In genomic region chr6:89547286-89547685, GRCh38 we compare ENCODE assay signal across 19 cellular contexts.
"Had no signal": no experiment of that assay in that cellular context is flagged by ENCODE, and none has a peak within 500 bp of the region (broad histone marks: within the 10 kb centered on the region; RNA-seq: fewer than 3 reads in every experiment).

No MANE protein-coding gene starts in this region.

- H3K27ac Mint-ChIP-seq: dendritic cell treated with granulocyte-macrophage colony-stimulating factor and Interleukin-4, amounts not matched to agents 40 ng/mL and 50 ng/mL, for 4 days; effector memory CD8-positive, alpha-beta T cell; naive thymus-derived CD4-positive, alpha-beta T cell; stimulated activated naive B cell treated with anti-CD40 and anti-IgM and Interleukin-4, amounts not matched to agents 10 μg/mL and 1 μg/mL and 100 μg/mL, for 72 hours had no signal

- H3K4me1 ChIP-seq: esophagus squamous epithelium, gastroesophageal sphincter, sigmoid colon, stomach, transverse colon had no signal

- H3K4me3 Mint-ChIP-seq: dendritic cell treated with granulocyte-macrophage colony-stimulating factor and Interleukin-4, amounts not matched to agents 40 ng/mL and 50 ng/mL, for 4 days; effector memory CD8-positive, alpha-beta T cell; naive thymus-derived CD4-positive, alpha-beta T cell; stimulated activated naive B cell treated with anti-CD40 and anti-IgM and Interleukin-4, amounts not matched to agents 10 μg/mL and 1 μg/mL and 100 μg/mL, for 72 hours had no signal

- DNase-seq: effector memory CD8-positive, alpha-beta T cell; esophagus squamous epithelium; foreskin fibroblast; left colon; mesendoderm; naive thymus-derived CD4-positive, alpha-beta T cell; ovary; sigmoid colon; stimulated activated CD4-positive, alpha-beta T cell treated with anti-CD3 and anti-CD28 coated beads, Interleukin-2, amount 100 ng/mL, for 24 hours; stimulated activated CD4-positive, alpha-beta T cell treated with anti-CD3 and anti-CD28 coated beads, Interleukin-4, amount 100 ng/mL, for 4 hours; stimulated activated naive B cell treated with anti-CD40 and anti-IgM and Interleukin-4, amounts not matched to agents 10 μg/mL and 1 μg/mL and 100 μg/mL, for 72 hours; stomach; substantia nigra; transverse colon had no signal

- H3K27me3 ChIP-seq: esophagus squamous epithelium, gastroesophageal sphincter, ovary, right atrium auricular region, sigmoid colon, stomach, transverse colon had no signal

- ATAC-seq: effector memory CD8-positive, alpha-beta T cell; gastroesophageal sphincter; left colon; naive thymus-derived CD4-positive, alpha-beta T cell; stimulated activated naive B cell treated with anti-CD40 and anti-IgM and Interleukin-4, amounts not matched to agents 10 μg/mL and 1 μg/mL and 100 μg/mL, for 72 hours had no signal

- H3K36me3 Mint-ChIP-seq: stimulated activated naive B cell treated with anti-CD40 and anti-IgM and Interleukin-4, amounts not matched to agents 10 μg/mL and 1 μg/mL and 100 μg/mL, for 72 hours had no signal

- H3K9me3 Mint-ChIP-seq: dendritic cell treated with granulocyte-macrophage colony-stimulating factor and Interleukin-4, amounts not matched to agents 40 ng/mL and 50 ng/mL, for 4 days; effector memory CD8-positive, alpha-beta T cell; naive thymus-derived CD4-positive, alpha-beta T cell; stimulated activated naive B cell treated with anti-CD40 and anti-IgM and Interleukin-4, amounts not matched to agents 10 μg/mL and 1 μg/mL and 100 μg/mL, for 72 hours had no signal

- H3K4me1 Mint-ChIP-seq: naive thymus-derived CD4-positive, alpha-beta T cell; stimulated activated naive B cell treated with anti-CD40 and anti-IgM and Interleukin-4, amounts not matched to agents 10 μg/mL and 1 μg/mL and 100 μg/mL, for 72 hours had no signal

- H3K27me3 Mint-ChIP-seq: dendritic cell treated with granulocyte-macrophage colony-stimulating factor and Interleukin-4, amounts not matched to agents 40 ng/mL and 50 ng/mL, for 4 days had no signal

- H3K36me3 ChIP-seq: esophagus squamous epithelium, gastroesophageal sphincter, ovary, right atrium auricular region, sigmoid colon, stomach, thoracic aorta, transverse colon had no signal

- H3K4me3 ChIP-seq: esophagus squamous epithelium, gastroesophageal sphincter, ovary, right atrium auricular region, sigmoid colon, skin epidermis, stomach, thoracic aorta, transverse colon had no signal

- H3K27ac ChIP-seq: esophagus squamous epithelium, gastroesophageal sphincter, ovary, right atrium auricular region, sigmoid colon, skin epidermis, stomach, thoracic aorta, transverse colon had no signal
